Comparison of ENCODE assay signal across 34 cellular contexts in the genomic region with DNA sequence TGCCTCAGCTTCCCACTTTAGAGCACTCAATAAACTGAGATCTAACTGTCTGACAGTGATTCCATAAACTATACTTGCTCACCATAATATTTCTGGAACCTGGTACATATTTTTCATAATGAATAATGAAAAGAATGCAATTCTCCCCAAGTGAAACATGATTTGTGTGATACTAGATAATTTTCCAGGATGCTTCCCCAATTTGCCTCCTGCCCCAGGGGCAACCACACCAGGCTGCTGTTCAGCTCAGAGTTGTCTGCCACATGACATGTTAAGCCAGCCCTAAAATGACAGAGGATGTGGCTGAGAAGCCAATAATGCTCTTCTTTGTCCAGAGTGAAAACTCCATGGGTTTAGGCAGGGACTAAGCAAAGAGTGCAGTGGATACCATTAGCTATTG.
"Had no signal": no experiment of that assay in that cellular context is flagged by ENCODE, and none has a peak within 500 bp of the region (broad histone marks: within the 10 kb centered on the region; RNA-seq: fewer than 3 reads in every experiment).

No MANE protein-coding gene starts in this region.

- H3K4me3 ChIP-seq: MG63 had no signal

- H3K4me2 ChIP-seq: KMS-11 had no signal

- H3K27me3 ChIP-seq: MG63 had no signal

- H3K36me3 ChIP-seq: MG63 had no signal

- H3K9ac ChIP-seq: KMS-11 had no signal

- H3K9me3 ChIP-seq: MG63 had no signal

- H3K27ac ChIP-seq: KMS-11 had no signal

- DNase-seq: Karpas-422, Kasumi-1, KG1, MG63, MM.1S, MV-4-11, NCI-H1048, NCI-H1092, NCI-H1092 treated with DMSO at 0.1 percent for 48 hours, NCI-H1105, NCI-H1105 treated with DMSO at 0.1 percent for 48 hours, NCI-H1417, NCI-H1417 treated with DMSO at 0.1 percent for 48 hours, NCI-H1436, NCI-H1436 treated with DMSO at 0.1 percent for 48 hours, NCI-H146, NCI-H1694, NCI-H1694 treated with DMSO at 0.1 percent for 48 hours, NCI-H187, NCI-H1930, NCI-H2029, NCI-H2029 treated with DMSO at 0.1 percent for 48 hours, NCI-H2081, NCI-H2081 treated with DMSO at 0.1 percent for 48 hours, NCI-H2107, NCI-H2171, NCI-H2171 treated with DMSO at 0.1 percent for 48 hours, NCI-H2227 treated with DMSO at 0.1 percent for 48 hours, NCI-H226, NCI-H345, NCI-H446, NCI-H446 treated with DMSO at 0.1 percent for 48 hours, NCI-H510A had no signal
